ENCODE assay signal across 19 cellular contexts in the genomic region with DNA sequence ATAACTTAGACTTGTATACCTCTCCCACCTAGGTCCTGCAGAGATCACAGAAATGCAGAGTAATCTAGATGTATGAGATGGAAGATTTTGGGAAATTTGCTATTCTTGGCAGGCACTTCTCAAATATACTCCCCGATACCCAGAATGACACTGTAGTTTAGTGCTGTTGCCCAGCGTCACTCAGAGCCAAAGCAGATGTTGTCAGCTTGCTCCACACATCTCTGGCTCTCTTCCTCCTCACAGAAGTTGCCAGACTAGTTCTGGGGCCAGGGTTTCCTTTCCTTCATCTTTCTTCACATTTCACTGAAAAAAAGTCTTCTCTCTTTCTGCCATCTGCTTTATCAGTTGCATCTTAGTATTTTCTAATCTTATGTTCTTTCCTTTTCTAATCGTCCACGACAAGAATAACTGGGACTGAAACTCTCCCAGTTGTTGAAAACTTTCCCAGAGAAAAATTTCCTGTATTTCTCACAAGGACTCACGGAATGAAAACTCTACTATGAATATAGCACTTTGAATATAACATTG.
A peak's percentile ranks its signal among the peaks of the same experiment; 100 is the strongest.
DNase-seq lines count a peak whose midpoint lies in the region; ATAC-seq and TF ChIP-seq lines count a peak whose summit lies in the region.
"Had no signal": no experiment of that assay in that cellular context is flagged by ENCODE, and none has a peak within 500 bp of the region (broad histone marks: within the 10 kb centered on the region; RNA-seq: fewer than 3 reads in every experiment).

No MANE protein-coding gene starts in this region.

- H3K9me3 ChIP-seq in lower lobe of right lung (no peaks in the 10 kb centered on the region), stomach smooth muscle (ENCODE audit: control insufficient read depth in 2 of 2, low read length in 2 of 2) (no peaks in the 10 kb centered on the region)
- H3K9me3 ChIP-seq: ovary, SJSA1 had no signal

- intact Hi-C loops in lower lobe of right lung (cut with DNase I), result no loop called here

- H3K4me1 ChIP-seq in lower lobe of right lung (peaks cover 15% of the 10 kb centered on the region), stomach smooth muscle (ENCODE audit: control insufficient read depth, insufficient read depth, low read length) (peaks cover 14% of the 10 kb centered on the region)
- H3K4me1 ChIP-seq: SJSA1 had no signal

- H3K27me3 ChIP-seq in lower lobe of right lung (ENCODE audit: low read depth), result no peaks in the 10 kb centered on the region
- no peaks in the 10 kb centered on the region for H3K27me3 ChIP-seq in stomach smooth muscle (ENCODE audit: control insufficient read depth in 1 of 2, insufficient read depth in 2 of 2, low read length in 2 of 2)
- H3K27me3 ChIP-seq: ovary, SJSA1 had no signal

- no peak for TF ChIP-seq CTCF in lower lobe of right lung (IDR thresholded peaks at IDR 0.05)

- H3K9ac ChIP-seq in stomach smooth muscle (ENCODE audit: low read length in 2 of 2), result no peak overlapping the region

- H3K4me3 ChIP-seq in lower lobe of right lung (no peak overlapping the region), stomach smooth muscle (ENCODE audit: low read length in 2 of 2) (peak overlapping the region in 1 of 2 donors; percentile 3)
- H3K4me3 ChIP-seq: ovary, SJSA1 had no signal

- DNase-seq in GM03348 (ENCODE audit: low spot score), result peak; percentile 22
- DNase-seq in lower lobe of right lung, result no peak
- DNase-seq in T-helper 2 cell, result no peak
- DNase-seq: activated T-cell treated with anti-CD3 and anti-CD28 coated beads, Interleukin-2, amount 50 U/mL, for 48 hours; cortex of kidney; DMS79 treated with DMSO at 0.1 percent for 48 hours; NCI-H187 treated with DMSO at 0.1 percent for 48 hours; NCI-H226; stimulated activated CD4-positive, alpha-beta T cell treated with anti-CD3 and anti-CD28 coated beads, Interleukin-4, amount 100 ng/mL, for 4 hours had no signal

- ATAC-seq in esophagus mucosa (peak; percentile 32), lower lobe of right lung (peak; percentile 38 to 39), HG03097 (IDR thresholded peaks at IDR 0.05; ENCODE audit: low FRiP score, unreplicated experiment) (no peak), HG02852 (IDR thresholded peaks at IDR 0.05; ENCODE audit: unreplicated experiment) (no peak), HG03520 (IDR thresholded peaks at IDR 0.05; ENCODE audit: unreplicated experiment) (no peak)
- ATAC-seq: activated CD4-positive, CD25-positive, alpha-beta regulatory T cell treated with anti-CD3 and anti-CD28 coated beads, Interleukin-2, amount 50 U/mL, for 24 hours; activated naive CD4-positive, alpha-beta T cell treated with anti-CD3 and anti-CD28 coated beads, Interleukin-2, amount 50 U/mL, for 72 hours had no signal

- H3K36me3 ChIP-seq in lower lobe of right lung (no peaks in the 10 kb centered on the region), stomach smooth muscle (ENCODE audit: control insufficient read depth in 2 of 2, insufficient read depth in 2 of 2, low read length in 2 of 2) (no peaks in the 10 kb centered on the region)
- H3K36me3 ChIP-seq: ovary, SJSA1 had no signal

- H3K27ac ChIP-seq in lower lobe of right lung (no peak overlapping the region), stomach smooth muscle (ENCODE audit: low read length) (peak overlapping the region; percentile 8)
- H3K27ac ChIP-seq: epithelial cell of prostate, SJSA1 had no signal

Comparison
In these comparisons a context has a peak if more than half of its experiments do, and no peak if none do; other contexts are left out.
1. ATAC-seq: peak in esophagus mucosa (single experiment) and lower lobe of right lung (2 of 2); none in HG03097 (single experiment), HG02852 (single experiment) and HG03520 (single experiment).